ENCODE assay signal across 9 cellular contexts in genomic region chr19:28466107-28467045, GRCh38.
DNase-seq lines count a peak whose midpoint lies in the region; ATAC-seq and TF ChIP-seq lines count a peak whose summit lies in the region.
"Had no signal": no experiment of that assay in that cellular context is flagged by ENCODE, and none has a peak within 500 bp of the region (broad histone marks: within the 10 kb centered on the region; RNA-seq: fewer than 3 reads in every experiment).

No MANE protein-coding gene starts in this region.

- no peak overlapping the region for H3K4me3 ChIP-seq in epithelial cell of proximal tubule (ENCODE audit: low read depth, low read length)
- no peak overlapping the region for H3K4me3 ChIP-seq in thoracic aorta

- no peak overlapping the region for H3K27ac Mint-ChIP-seq in activated CD8-positive, alpha-beta T cell treated with anti-CD3 and anti-CD28 coated beads for 36 hours
- no peak overlapping the region for H3K27ac Mint-ChIP-seq in neural crest cell (ENCODE audit: unreplicated experiment)

- H3K9me3 ChIP-seq in thoracic aorta, result no peaks in the 10 kb centered on the region

- no peaks in the 10 kb centered on the region for H3K36me3 Mint-ChIP-seq in activated CD8-positive, alpha-beta T cell treated with anti-CD3 and anti-CD28 coated beads for 36 hours (ENCODE audit: low read depth)
- H3K36me3 Mint-ChIP-seq in neural crest cell (ENCODE audit: low read depth), result no peaks in the 10 kb centered on the region

- H3K4me1 ChIP-seq in thoracic aorta (ENCODE audit: control insufficient read depth in 1 of 2, low read depth in 2 of 2), result no peaks in the 10 kb centered on the region

- intact Hi-C loops in activated CD8-positive, alpha-beta T cell treated with anti-CD3 and anti-CD28 coated beads for 36 hours (cut with micrococcal nuclease), result loop anchor here (2.0 to 5.0 kb wide), 3 partner anchors 166 to 411 kb away; no protein-coding TSS in a partner anchor

- H3K4me1 Mint-ChIP-seq in activated CD8-positive, alpha-beta T cell treated with anti-CD3 and anti-CD28 coated beads for 36 hours (ENCODE audit: low read depth), result peaks cover 24% of the 10 kb centered on the region
- peaks cover 21% of the 10 kb centered on the region for H3K4me1 Mint-ChIP-seq in neural crest cell

- no peaks in the 10 kb centered on the region for H3K27me3 Mint-ChIP-seq in activated CD8-positive, alpha-beta T cell treated with anti-CD3 and anti-CD28 coated beads for 36 hours
- no peaks in the 10 kb centered on the region for H3K27me3 Mint-ChIP-seq in neural crest cell (ENCODE audit: low read depth)

- no peaks in the 10 kb centered on the region for H3K9me3 Mint-ChIP-seq in activated CD8-positive, alpha-beta T cell treated with anti-CD3 and anti-CD28 coated beads for 36 hours
- no peaks in the 10 kb centered on the region for H3K9me3 Mint-ChIP-seq in neural crest cell

- POLR2A ChIA-PET in activated CD8-positive, alpha-beta T cell treated with anti-CD3 and anti-CD28 coated beads for 36 hours (lab: Charles Lee), result no interaction called here

- CTCF ChIA-PET in activated CD8-positive, alpha-beta T cell treated with anti-CD3 and anti-CD28 coated beads for 36 hours (lab: Charles Lee), result interaction anchor here (0.7 to 4.1 kb wide), 7 partner anchors 9 to 413 kb away, joined by 3 to 40 read pairs (median 3); no protein-coding TSS in a partner anchor

- peak; percentile 77 for TF ChIP-seq CTCF in activated CD8-positive, alpha-beta T cell treated with anti-CD3 and anti-CD28 coated beads for 36 hours (IDR thresholded peaks at IDR 0.05)
- TF ChIP-seq CTCF in epithelial cell of proximal tubule (conservative IDR thresholded peaks at IDR 0.05; ENCODE audit: low read depth, low read length) (peak; percentile 89), neural crest cell (conservative IDR thresholded peaks at IDR 0.05) (peak; percentile 94), thoracic aorta (IDR thresholded peaks at IDR 0.05) (peak; percentile 46)

- H3K36me3 ChIP-seq in thoracic aorta, result no peaks in the 10 kb centered on the region

- DNase-seq in SIG-M5 treated with dmso at 0.1 percent for 504 hours (lab: John Stamatoyannopoulos, UW; ENCODE audit: unreplicated experiment), result peak; percentile 2
- no peak for DNase-seq in SIG-M5 (lab: John Stamatoyannopoulos, UW)
- peak; percentile 96 for DNase-seq in NCI-H345 (lab: John Stamatoyannopoulos, UW)
- peak; percentile 84 for DNase-seq in activated CD8-positive, alpha-beta T cell treated with anti-CD3 and anti-CD28 coated beads for 36 hours
- no peak for DNase-seq in epithelial cell of proximal tubule (ENCODE audit: low read depth)
- peak; percentile 78 for DNase-seq in neural crest cell (ENCODE audit: low read depth, low spot score)
- DNase-seq in thoracic aorta (ENCODE audit: low spot score), result no peak

- H3K27ac ChIP-seq in thoracic aorta, result no peak overlapping the region
- H3K27ac ChIP-seq: epithelial cell of prostate had no signal

- no peaks in the 10 kb centered on the region for H3K27me3 ChIP-seq in thoracic aorta (replicated peaks; ENCODE audit: insufficient read depth)

- no peak overlapping the region for H3K4me3 Mint-ChIP-seq in activated CD8-positive, alpha-beta T cell treated with anti-CD3 and anti-CD28 coated beads for 36 hours
- no peak overlapping the region for H3K4me3 Mint-ChIP-seq in neural crest cell

- ATAC-seq in activated CD8-positive, alpha-beta T cell treated with anti-CD3 and anti-CD28 coated beads for 36 hours, result no peak
- ATAC-seq in thoracic aorta (ENCODE audit: insufficient number of reproducible peaks, low FRiP score, low read depth) (no peak), HG03159 (IDR thresholded peaks at IDR 0.05; ENCODE audit: unreplicated experiment) (no peak)

Comparison
In these comparisons a context has a peak if more than half of its experiments do, and no peak if none do; other contexts are left out.
1. DNase-seq: peak in SIG-M5 treated with dmso at 0.1 percent for 504 hours (single experiment), NCI-H345 (single experiment), activated CD8-positive, alpha-beta T cell treated with anti-CD3 and anti-CD28 coated beads for 36 hours (single experiment) and neural crest cell (single experiment); none in SIG-M5 (single experiment), epithelial cell of proximal tubule (single experiment) and thoracic aorta (single experiment).
2. Peak in every context shown above with its lines, with median percentiles within 50 percentile points of each other: CTCF ChIP-seq.